ENCODE assay signal across 8 cellular contexts in the genomic region with DNA sequence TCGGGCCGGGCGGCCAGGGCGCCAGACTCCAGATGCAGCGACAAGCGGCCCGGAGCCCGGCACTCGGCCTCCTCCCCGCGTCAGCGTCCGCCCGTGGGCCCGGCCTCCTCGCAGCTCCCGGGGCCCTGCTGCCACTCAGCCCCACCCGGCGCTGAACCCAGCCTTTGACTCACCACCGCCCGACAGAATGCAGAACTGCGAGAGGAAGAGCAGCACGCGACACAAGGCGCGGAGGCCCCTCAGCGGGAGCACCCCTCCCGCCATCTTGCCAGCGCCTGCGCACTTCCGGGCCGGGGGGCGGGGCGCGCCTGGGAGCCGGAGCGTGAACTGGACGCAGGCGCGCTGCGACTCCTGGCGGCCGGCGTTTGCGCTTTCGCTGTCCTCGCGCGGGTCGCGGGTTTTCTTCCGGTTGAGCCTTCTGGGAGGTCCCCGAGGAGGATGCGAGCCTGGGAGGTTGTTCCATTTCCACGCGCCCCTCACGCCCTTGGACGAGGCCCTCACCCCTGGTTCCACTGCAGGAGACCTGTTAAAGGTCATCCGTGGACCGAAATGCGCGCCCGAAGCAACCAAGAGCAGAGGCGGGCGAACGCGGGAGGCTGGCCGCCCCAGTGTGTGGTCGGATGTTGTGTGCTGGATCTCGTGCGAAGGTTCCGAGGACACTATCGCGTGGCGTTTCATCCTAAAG. TPM values are rescaled to one million over a fixed set of nuclear protein-coding genes. Genes with fewer than 3 reads are reported as not detected.
DNase-seq lines count a peak whose midpoint lies in the region; ATAC-seq, FAIRE-seq and TF ChIP-seq lines count a peak whose summit lies in the region.

A gene with protein sequence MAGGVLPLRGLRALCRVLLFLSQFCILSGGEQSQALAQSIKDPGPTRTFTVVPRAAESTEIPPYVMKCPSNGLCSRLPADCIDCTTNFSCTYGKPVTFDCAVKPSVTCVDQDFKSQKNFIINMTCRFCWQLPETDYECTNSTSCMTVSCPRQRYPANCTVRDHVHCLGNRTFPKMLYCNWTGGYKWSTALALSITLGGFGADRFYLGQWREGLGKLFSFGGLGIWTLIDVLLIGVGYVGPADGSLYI (minus strand): TSS at position 284 of the 685 bp plus-strand sequence. CDS start 20 bp downstream, at position 264.

- CTCF ChIA-PET in AG04450 (lab: Charles Lee): interaction anchor here (1.1 to 2.0 kb wide), 3 partner anchors 11 to 24 kb away, joined by 4 to 8 read pairs (median 8); no protein-coding TSS in a partner anchor

- FAIRE-seq in bronchial epithelial cell (lab: Jason Lieb, UNC): no peak

- no peaks in the 10 kb centered on the region for H3K27me3 ChIP-seq in AG04450 (ENCODE audit: control insufficient read depth, insufficient read depth, low read length)
- no peaks in the 10 kb centered on the region for H3K27me3 ChIP-seq in bronchial epithelial cell (ENCODE audit: control insufficient read depth, insufficient read depth, low read length)

- peaks cover 4% of the 10 kb centered on the region for H3K36me3 ChIP-seq in bronchial epithelial cell (ENCODE audit: control insufficient read depth, insufficient read depth, low read length)

- H3K9me3 ChIP-seq in AG04450 (ENCODE audit: control insufficient read depth, insufficient read depth, low read length): no peaks in the 10 kb centered on the region; the same call in 1 of the 2 replicates

- H3K4me3 ChIP-seq in AG04450 (ENCODE audit: low read depth, low read length): peak within 1 kb of the TSS; percentile 94
- H3K4me3 ChIP-seq in WI38 (ENCODE audit: low read depth, low read length): peak within 1 kb of the TSS; percentile 90
- peak within 1 kb of the TSS; percentile 96 for H3K4me3 ChIP-seq in bronchial epithelial cell (ENCODE audit: low read depth, low read length)

- POLR2A ChIA-PET in AG04450 (lab: Yijun Ruan, JAX): no interaction called here

- H3K27ac ChIP-seq in AG04450 (ENCODE audit: low read depth, low read length): peak within 1 kb of the TSS; percentile 88

- peak; percentile 72 for DNase-seq in AG04450 (ENCODE audit: low read depth, low spot score)
- peak; percentile 93 for DNase-seq in NCI-H2227 (lab: John Stamatoyannopoulos, UW; ENCODE audit: unreplicated experiment)
- peak; percentile 75 for DNase-seq in bronchial epithelial cell (ENCODE audit: low read depth)
- DNase-seq in inferior parietal cortex (ENCODE audit: extremely low spot score): peak; percentile 90
- peak; percentile 90 for DNase-seq in stimulated activated CD4-positive, alpha-beta T cell treated with anti-CD3 and anti-CD28 coated beads, Interleukin-12 subunit alpha, Interleukin-12 subunit beta, amount 100 ng/mL, for 24 hours (ENCODE audit: low read depth in 2 of 2)

- ATAC-seq in GM18870 (IDR thresholded peaks at IDR 0.05; ENCODE audit: unreplicated experiment): peak; percentile 83
- ATAC-seq in HG03135 (IDR thresholded peaks at IDR 0.05; ENCODE audit: unreplicated experiment): peak; percentile 79

- peak; percentile 76 for TF ChIP-seq CTCF in AG04450 (IDR thresholded peaks at IDR 0.05; ENCODE audit: low read depth, low read length)
- peak; percentile 70 for TF ChIP-seq CTCF in WI38 (IDR thresholded peaks at IDR 0.05; ENCODE audit: low read depth, low read length)
- peak; percentile 88 for TF ChIP-seq CTCF in bronchial epithelial cell (IDR thresholded peaks at IDR 0.05; ENCODE audit: insufficient read depth, low read length, severe bottlenecking)

RNA-seq across cellular contexts. Expression of the gene that starts here (rescaled TPM):
- 49.0 and 64.2 TPM in 2 replicates for polyA plus RNA-seq in AG04450 (2011; rRNA removed)
- polyA minus RNA-seq in AG04450 (2011; rRNA and poly(A)+ RNA removed): 40.9 and 49.9 TPM in 2 replicates
- 21.6 and 23.0 TPM in 2 replicates for total RNA-seq in bronchial epithelial cell

Comparison
In these comparisons a context has a peak if more than half of its experiments do, and no peak if none do; other contexts are left out.
1. Peak in every context shown above with its lines: DNase-seq, ATAC-seq, H3K4me3 ChIP-seq and H3K27ac ChIP-seq.